Comparison of ENCODE assay signal across 18 cellular contexts in the genomic region with DNA sequence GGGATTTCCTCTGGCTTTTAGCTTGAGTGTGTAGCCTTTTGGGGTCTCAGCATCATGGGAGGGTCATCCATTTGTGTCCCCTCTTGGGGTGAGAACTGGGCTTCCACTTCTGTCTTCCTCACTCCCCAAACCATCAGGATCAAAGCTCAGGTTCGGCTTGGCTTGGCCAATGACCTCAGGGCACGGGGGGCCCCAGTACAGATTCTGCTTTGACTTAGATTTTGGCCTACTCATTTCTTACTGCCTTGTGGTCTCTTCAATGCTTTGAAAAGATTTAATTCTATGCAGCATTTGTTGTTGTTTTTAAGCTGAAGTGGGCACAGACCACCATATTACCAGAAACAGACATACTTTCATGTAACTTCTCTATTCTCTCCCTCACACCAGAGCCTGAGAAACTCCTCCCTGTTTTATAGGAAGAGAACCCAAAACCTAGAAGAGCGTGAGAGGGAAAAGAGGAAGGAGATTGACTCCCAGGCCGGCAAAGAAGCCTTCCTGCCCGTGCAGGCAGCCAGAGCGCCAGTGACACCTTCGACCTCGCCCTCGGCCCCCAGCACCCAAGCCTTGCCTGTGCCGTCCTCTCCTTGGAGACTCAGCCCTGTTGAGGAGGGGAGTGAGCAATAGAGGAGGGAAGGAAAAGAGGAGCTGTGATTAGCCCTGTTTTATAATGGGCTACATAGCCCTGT. TPM values are rescaled to one million over a fixed set of nuclear protein-coding genes. Genes with fewer than 3 reads are reported as not detected.
A peak's percentile ranks its signal among the peaks of the same experiment; 100 is the strongest.
DNase-seq lines count a peak whose midpoint lies in the region; ATAC-seq and TF ChIP-seq lines count a peak whose summit lies in the region.
"Had no signal": no experiment of that assay in that cellular context is flagged by ENCODE, and none has a peak within 500 bp of the region (broad histone marks: within the 10 kb centered on the region; RNA-seq: fewer than 3 reads in every experiment).

No MANE protein-coding gene starts in this region.

- peaks cover 0 to 24% of the 10 kb centered on the region in 2 experiments; a peak in 3 of 4 replicates for H3K79me1 ChIP-seq in IMR-90 (ENCODE audit: low read depth in 1 of 2, low read length in 2 of 2)

- no peak overlapping the region for H3K27ac ChIP-seq in IMR-90 (ENCODE audit: insufficient read depth, low read length)
- H3K27ac ChIP-seq in foreskin keratinocyte, result peak overlapping the region; percentile 68
- H3K27ac ChIP-seq in spleen, result peak overlapping the region in 2 of 8 donors; percentile 21 to 70

- H3K4me1 ChIP-seq in IMR-90 (ENCODE audit: control insufficient read depth, insufficient read depth, low read length), result peaks cover 36% of the 10 kb centered on the region
- H3K4me1 ChIP-seq in foreskin keratinocyte, result peaks cover 36% of the 10 kb centered on the region
- peaks cover 5 to 78% (median 37%) of the 10 kb centered on the region in 6 donors for H3K4me1 ChIP-seq in spleen

- CTCF ChIA-PET in IMR-90 (lab: Yijun Ruan, JAX), result interaction anchor here (1.0 to 1.2 kb wide), 2 partner anchors 17 kb away, joined by 3 to 4 read pairs; no protein-coding TSS in a partner anchor

- no peaks in the 10 kb centered on the region for H3K9me3 Mint-ChIP-seq in T-helper 2 cell treated with Interferon-gamma antibody and Interleukin-4, amounts not matched to agents 5 μg/mL and 100 μg/mL, for 36 hours
- H3K9me3 Mint-ChIP-seq: CD8-positive, alpha-beta memory T cell; stimulated activated naive CD8-positive, alpha-beta T cell treated with anti-CD3 and anti-CD28 coated beads, Interleukin-15, Interleukin-2, amounts not matched to agents 100 ng/mL and 50 ng/mL, for 24 hours; T-helper 1 cell treated with Interleukin-12 subunit alpha and Interleukin-12 subunit beta and Interleukin-4 antibody, amounts not matched to agents 30 μg/mL and 1 μg/mL, for 36 hours had no signal

- H3K4me2 ChIP-seq in IMR-90 (ENCODE audit: low read depth, low read length), result no peak overlapping the region

- in situ Hi-C loops in IMR-90 (cut with MboI; ENCODE audit: low sequenced_read_pairs), result no loop called here

- H3K56ac ChIP-seq in IMR-90 (ENCODE audit: extremely low read depth, insufficient read depth, low read length), result no peak overlapping the region

- no peaks in the 10 kb centered on the region for H3K27me3 Mint-ChIP-seq in T-helper 2 cell treated with Interferon-gamma antibody and Interleukin-4, amounts not matched to agents 5 μg/mL and 100 μg/mL, for 36 hours (ENCODE audit: low read depth)
- H3K27me3 Mint-ChIP-seq: CD8-positive, alpha-beta memory T cell; stimulated activated naive CD8-positive, alpha-beta T cell treated with anti-CD3 and anti-CD28 coated beads, Interleukin-15, Interleukin-2, amounts not matched to agents 100 ng/mL and 50 ng/mL, for 24 hours had no signal

- intact Hi-C loops in IMR-90 (cut with micrococcal nuclease), result no loop called here
- intact Hi-C loops in spleen (cut with DNase I; ENCODE audit: low total_unique reads), result no loop called here

- BruUV-seq in IMR-90 (replicated peaks; lab: Mats Ljungman, UMichigan), result no TSS peak

- H2BK20ac ChIP-seq in IMR-90 (ENCODE audit: low read depth, low read length), result peak overlapping the region; percentile 94

- H3K4me3 ChIP-seq in IMR-90 (ENCODE audit: insufficient read depth, low read depth, low read length), result no peak overlapping the region
- no peak overlapping the region for H3K4me3 ChIP-seq in spleen

- POLR2A ChIA-PET in IMR-90 (lab: Charles Lee; ENCODE audit: unreplicated experiment), result interaction anchor here (1.6 kb wide), 1 partner anchor 16 kb away, joined by 14 read pairs; a partner anchor contains a TSS

- H2BK120ac ChIP-seq in IMR-90 (ENCODE audit: low read depth, low read length), result peak overlapping the region; percentile 97

- H3K23ac ChIP-seq in IMR-90 (ENCODE audit: low read depth, low read length), result 0 out of 2 replicates have a peak overlapping the region, but pooled peaks have one; percentile 55

- no peak overlapping the region for H2AFZ ChIP-seq in IMR-90 (replicated peaks; ENCODE audit: low read length, poor library complexity)

- no peak overlapping the region for H3K4me3 Mint-ChIP-seq in T-helper 2 cell treated with Interferon-gamma antibody and Interleukin-4, amounts not matched to agents 5 μg/mL and 100 μg/mL, for 36 hours
- H3K4me3 Mint-ChIP-seq: CD8-positive, alpha-beta memory T cell; stimulated activated naive CD8-positive, alpha-beta T cell treated with anti-CD3 and anti-CD28 coated beads, Interleukin-15, Interleukin-2, amounts not matched to agents 100 ng/mL and 50 ng/mL, for 24 hours; T-helper 1 cell treated with Interleukin-12 subunit alpha and Interleukin-12 subunit beta and Interleukin-4 antibody, amounts not matched to agents 30 μg/mL and 1 μg/mL, for 36 hours had no signal

- no peak for TF ChIP-seq CTCF in IMR-90 (conservative IDR thresholded peaks at IDR 0.05; ENCODE audit: low read depth, low read length)
- no peak for TF ChIP-seq CTCF in foreskin keratinocyte (conservative IDR thresholded peaks at IDR 0.05)
- no peak for TF ChIP-seq CTCF in spleen (IDR thresholded peaks at IDR 0.05 in 8 of 11, conservative IDR thresholded peaks at IDR 0.05 in 3 of 11)

- TF ChIP-seq RAD21 in IMR-90 (IDR thresholded peaks at IDR 0.05; ENCODE audit: low read length), result no peak

- H3K9ac ChIP-seq in IMR-90 (ENCODE audit: low read depth, low read length), result no peak overlapping the region

- H2BK5ac ChIP-seq in IMR-90 (ENCODE audit: low read depth, low read length, poor library complexity, severe bottlenecking), result no peak overlapping the region

- H4K5ac ChIP-seq in IMR-90 (ENCODE audit: low read depth, low read length), result no peak overlapping the region

- peak overlapping the region; percentile 96 for H2AK5ac ChIP-seq in IMR-90 (ENCODE audit: low read depth, low read length)

- H3K9me1 ChIP-seq in IMR-90 (ENCODE audit: insufficient read depth, low read length), result peaks cover 53% of the 10 kb centered on the region

- H4K91ac ChIP-seq in IMR-90 (ENCODE audit: insufficient read depth, low read depth, low read length), result peak overlapping the region; percentile 93

- H4K8ac ChIP-seq in IMR-90 (ENCODE audit: low read depth in 2 of 2, low read length in 2 of 2), result peak overlapping the region; percentile 43 to 87; a peak in 2 of 4 replicates

- peak overlapping the region; percentile 96 for H3K4ac ChIP-seq in IMR-90 (ENCODE audit: low read depth, low read length)

- no peaks in the 10 kb centered on the region for H4K20me1 ChIP-seq in IMR-90 (ENCODE audit: insufficient read depth, low read length)

- ATAC-seq in IMR-90 (ENCODE audit: low read depth), result no peak
- ATAC-seq in foreskin keratinocyte, result no peak
- no peak for ATAC-seq in HG03039 (IDR thresholded peaks at IDR 0.05; ENCODE audit: unreplicated experiment)

- no peak overlapping the region for H3K18ac ChIP-seq in IMR-90 (ENCODE audit: low read depth, low read length)

- H3K9me3 ChIP-seq in IMR-90 (ENCODE audit: control insufficient read depth, insufficient read depth, low read length) (no peaks in the 10 kb centered on the region), spleen (no peaks in the 10 kb centered on the region)

- H2BK15ac ChIP-seq in IMR-90 (ENCODE audit: low read depth, low read length), result peak overlapping the region; percentile 90; the same call in 2 of the 3 replicates

- no peak for TF ChIP-seq POLR2A in IMR-90 (IDR thresholded peaks at IDR 0.05; ENCODE audit: low read depth, low read length)
- TF ChIP-seq POLR2A in spleen (IDR thresholded peaks at IDR 0.05), result no peak

- H3K27me3 ChIP-seq in IMR-90 (ENCODE audit: control insufficient read depth, insufficient read depth, low read length), result no peaks in the 10 kb centered on the region
- H3K27me3 ChIP-seq in foreskin keratinocyte, result no peaks in the 10 kb centered on the region
- H3K27me3 ChIP-seq in spleen (replicated peaks in 1 of 7), result no peaks in the 10 kb centered on the region

- dilution Hi-C loops in IMR-90 (cut with HindIII; ENCODE audit: low sequenced_read_pairs, unreplicated experiment), result no loop called here

- H3K14ac ChIP-seq in IMR-90 (replicated peaks; ENCODE audit: low read depth, low read length), result peak overlapping the region; percentile 35

- no peaks in the 10 kb centered on the region for H3K36me3 Mint-ChIP-seq in T-helper 2 cell treated with Interferon-gamma antibody and Interleukin-4, amounts not matched to agents 5 μg/mL and 100 μg/mL, for 36 hours (ENCODE audit: low read depth)
- H3K36me3 Mint-ChIP-seq: CD8-positive, alpha-beta memory T cell had no signal

- H2AK9ac ChIP-seq in IMR-90 (replicated peaks; ENCODE audit: low read depth, low read length, poor library complexity), result peak overlapping the region; percentile 31

- DNase-seq in IMR-90 (no peak), SIG-M5 treated with dmso at 0.1 percent for 504 hours (lab: John Stamatoyannopoulos, UW; ENCODE audit: unreplicated experiment) (peak; percentile 91), foreskin keratinocyte (peak in 1 of 2 donors; percentile 13), spleen (peak; percentile 76), NCI-H345 (lab: John Stamatoyannopoulos, UW) (no peak)
- no peak for DNase-seq in T-helper 2 cell treated with Interferon-gamma antibody and Interleukin-4, amounts not matched to agents 5 μg/mL and 100 μg/mL, for 36 hours (ENCODE audit: low spot score)
- no peak for DNase-seq in stimulated activated CD4-positive, alpha-beta T cell treated with anti-CD3 and anti-CD28 coated beads, Interleukin-15, amount 100 ng/mL, for 24 hours
- DNase-seq: activated CD4-positive, alpha-beta T cell treated with anti-CD3 and anti-CD28 coated beads, Interleukin-2, amount 50 U/mL, for 48 hours; activated naive CD4-positive, alpha-beta T cell treated with Interleukin-2 at 50 U/mL for 16 hours; CD8-positive, alpha-beta memory T cell; cerebellar nuclear complex; Karpas-422; NCI-H2107; stimulated activated CD4-positive, alpha-beta T cell treated with anti-CD3 and anti-CD28 coated beads, Interleukin-4, amount 100 ng/mL, for 1 hour had no signal

- WGBS in IMR-90 (ENCODE audit: extremely low coverage in 2 of 2, insufficient read length in 1 of 2), 2 experiments, result 89% methylated on average over 5 of the region's 10 CpGs; no CpG with 5 or more reads in 1 of the 2 experiments
- WGBS in spleen, 5 donors, result 42 to 54% (median 52%) methylated on average over 10 of the region's 10 CpGs

- H3K36me3 ChIP-seq in IMR-90 (ENCODE audit: control insufficient read depth, insufficient read depth, low read length) (no peaks in the 10 kb centered on the region), spleen (no peaks in the 10 kb centered on the region)

- H3K4me1 Mint-ChIP-seq in T-helper 2 cell treated with Interferon-gamma antibody and Interleukin-4, amounts not matched to agents 5 μg/mL and 100 μg/mL, for 36 hours (ENCODE audit: low read depth), result peaks cover 29% of the 10 kb centered on the region

- no peak overlapping the region for H3K27ac Mint-ChIP-seq in T-helper 2 cell treated with Interferon-gamma antibody and Interleukin-4, amounts not matched to agents 5 μg/mL and 100 μg/mL, for 36 hours
- H3K27ac Mint-ChIP-seq: stimulated activated naive CD8-positive, alpha-beta T cell treated with anti-CD3 and anti-CD28 coated beads, Interleukin-15, Interleukin-2, amounts not matched to agents 100 ng/mL and 50 ng/mL, for 24 hours; T-helper 1 cell treated with Interleukin-12 subunit alpha and Interleukin-12 subunit beta and Interleukin-4 antibody, amounts not matched to agents 30 μg/mL and 1 μg/mL, for 36 hours had no signal

RNA-seq across cellular contexts. Expression of a gene that starts 1.9 kb away (rescaled TPM):
- total RNA-seq in IMR-90 (2012; rRNA removed), result 1.4 and 2.9 TPM in 2 replicates
- 4.5 and 6.2 TPM in 2 replicates for polyA plus RNA-seq in IMR-90 (2012; rRNA removed)
- polyA plus RNA-seq in IMR-90 (2012; cell fraction: cytosol; rRNA removed), result 5.1 and 8.9 TPM in 2 replicates
- polyA plus RNA-seq in IMR-90 (2012; cell fraction: nucleus; rRNA removed; ENCODE audit: low replicate concordance), result 3.3 and 5.1 TPM in 2 replicates
- total RNA-seq in foreskin keratinocyte, result 14.3 and 18.5 TPM in 2 replicates
- 21.4 and 29.0 TPM in 2 replicates for polyA plus RNA-seq in foreskin keratinocyte
- total RNA-seq in spleen, result 1 to 10 TPM in 2 of 7 donors, under 1 TPM in 1, not detected in 4; 0.44 to 1.3 (median 1.0) TPM
- 1 to 10 TPM; 1.1 to 2.6 (median 2.2) TPM for polyA plus RNA-seq in spleen
- total RNA-seq: CD8-positive, alpha-beta memory T cell had no signal
- polyA plus RNA-seq: CD8-positive, alpha-beta memory T cell had no signal

RNA-seq across cellular contexts. Expression of a gene that starts 5.4 kb away (rescaled TPM):
- total RNA-seq in IMR-90 (2012; rRNA removed), result 5.6 and 7.5 TPM in 2 replicates
- polyA plus RNA-seq in IMR-90 (2012; rRNA removed), result 15.0 and 16.6 TPM in 2 replicates
- 17.1 and 25.7 TPM in 2 replicates for polyA plus RNA-seq in IMR-90 (2012; cell fraction: cytosol; rRNA removed)
- 3.3 and 5.2 TPM in 2 replicates for polyA plus RNA-seq in IMR-90 (2012; cell fraction: nucleus; rRNA removed; ENCODE audit: low replicate concordance)
- 12.1 and 23.7 TPM in 2 replicates for total RNA-seq in foreskin keratinocyte
- 22.8 and 43.2 TPM in 2 replicates for polyA plus RNA-seq in foreskin keratinocyte
- 100 to 1,000 TPM; 161 to 521 (median 309) TPM for total RNA-seq in spleen
- 100 to 1,000 TPM; 309 to 755 (median 572) TPM for polyA plus RNA-seq in spleen

RNA-seq across cellular contexts. Expression of a gene that starts 10.2 kb away (rescaled TPM):
- 0.56 TPM in 1 of 2 replicates, not detected in the other for total RNA-seq in IMR-90 (2012; rRNA removed)
- 0.27 and 0.55 TPM in 2 replicates for polyA plus RNA-seq in IMR-90 (2012; rRNA removed)
- polyA plus RNA-seq in IMR-90 (2012; cell fraction: cytosol; rRNA removed), result 1.1 TPM in 1 of 2 replicates, not detected in the other
- not detected in 2 replicates for polyA plus RNA-seq in IMR-90 (2012; cell fraction: nucleus; rRNA removed; ENCODE audit: low replicate concordance)
- total RNA-seq in foreskin keratinocyte, result 0.27 TPM in 1 of 2 replicates, not detected in the other
- 0.50 and 0.73 TPM in 2 replicates for polyA plus RNA-seq in foreskin keratinocyte
- 1 to 10 TPM in 1 of 7 donors, not detected in 6; 2.8 TPM for total RNA-seq in spleen
- under 1 TPM in 2 of 3 donors, not detected in 1; 0.32 to 0.46 TPM for polyA plus RNA-seq in spleen
- total RNA-seq: fibroblast of lung had no signal

RNA-seq across cellular contexts. Expression of a gene that starts 14.7 kb away (rescaled TPM):
- 3.6 and 4.4 TPM in 2 replicates for total RNA-seq in IMR-90 (2012; rRNA removed)
- 7.9 and 9.5 TPM in 2 replicates for polyA plus RNA-seq in IMR-90 (2012; rRNA removed)
- 6.2 and 11.3 TPM in 2 replicates for polyA plus RNA-seq in IMR-90 (2012; cell fraction: cytosol; rRNA removed)
- 5.1 TPM in 2 replicates for polyA plus RNA-seq in IMR-90 (2012; cell fraction: nucleus; rRNA removed; ENCODE audit: low replicate concordance)
- 19,361 and 22,376 TPM in 2 replicates for total RNA-seq in foreskin keratinocyte
- polyA plus RNA-seq in foreskin keratinocyte, result 28,573 and 30,723 TPM in 2 replicates
- under 1 TPM in 2 of 7 donors, not detected in 5; 0.60 to 0.97 TPM for total RNA-seq in spleen
- polyA plus RNA-seq in spleen, result 1 to 10 TPM in 2 of 3 donors, under 1 TPM in 1; 0.61 to 5.2 (median 2.8) TPM

RNA-seq across cellular contexts. Expression of a gene that starts 15.2 kb away (rescaled TPM):
- total RNA-seq in IMR-90 (2012; rRNA removed) (373 and 555 TPM in 2 replicates), foreskin keratinocyte (3,644 and 4,242 TPM in 2 replicates), spleen (100 to 1,000 TPM; 121 to 403 (median 193) TPM)
- polyA plus RNA-seq in IMR-90 (2012; rRNA removed) (1,755 and 2,394 TPM in 2 replicates), foreskin keratinocyte (6,268 and 7,449 TPM in 2 replicates), spleen (100 to 1,000 TPM; 578 to 779 (median 653) TPM)
- 755 and 1,450 TPM in 2 replicates for polyA plus RNA-seq in IMR-90 (2012; cell fraction: cytosol; rRNA removed)
- 227 and 313 TPM in 2 replicates for polyA plus RNA-seq in IMR-90 (2012; cell fraction: nucleus; rRNA removed; ENCODE audit: low replicate concordance)

Comparison
In these comparisons a context has a peak if more than half of its experiments do, and no peak if none do; other contexts are left out.
1. DNase-seq: peak in SIG-M5 treated with dmso at 0.1 percent for 504 hours (single experiment) and spleen (single experiment); none in IMR-90 (single experiment), NCI-H345 (single experiment), T-helper 2 cell treated with Interferon-gamma antibody and Interleukin-4, amounts not matched to agents 5 μg/mL and 100 μg/mL, for 36 hours (single experiment) and stimulated activated CD4-positive, alpha-beta T cell treated with anti-CD3 and anti-CD28 coated beads, Interleukin-15, amount 100 ng/mL, for 24 hours (single experiment).